1 cellular context compared by ENCODE assay signal in the genomic region with DNA sequence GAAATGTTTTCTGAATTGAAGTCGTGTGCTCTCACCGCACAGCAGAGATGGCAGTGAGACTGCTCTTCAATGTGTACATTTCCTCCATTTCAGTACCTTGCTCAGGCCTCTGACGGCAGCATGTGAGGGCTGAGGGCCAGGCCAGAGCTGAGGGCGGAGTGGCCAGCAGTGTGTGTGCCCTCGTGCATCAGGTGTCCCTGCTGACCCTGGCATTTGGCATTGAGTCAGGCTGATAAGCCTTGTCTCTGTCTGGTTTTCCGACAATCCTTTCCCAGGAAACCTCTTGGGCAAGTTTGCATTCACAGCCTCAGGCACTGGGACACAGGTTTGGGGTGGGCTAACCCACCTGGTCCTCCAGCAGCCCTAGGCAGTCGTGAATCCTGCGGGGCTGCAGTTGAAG.
TF ChIP-seq lines count a peak whose summit lies in the region.

No MANE protein-coding gene starts in this region.

TF ChIP-seq in H1, 55 proteins besides CTCF, POLR2A, EP300 and RAD21 (continued from another document):
- TF ChIP-seq, protein P1, sequence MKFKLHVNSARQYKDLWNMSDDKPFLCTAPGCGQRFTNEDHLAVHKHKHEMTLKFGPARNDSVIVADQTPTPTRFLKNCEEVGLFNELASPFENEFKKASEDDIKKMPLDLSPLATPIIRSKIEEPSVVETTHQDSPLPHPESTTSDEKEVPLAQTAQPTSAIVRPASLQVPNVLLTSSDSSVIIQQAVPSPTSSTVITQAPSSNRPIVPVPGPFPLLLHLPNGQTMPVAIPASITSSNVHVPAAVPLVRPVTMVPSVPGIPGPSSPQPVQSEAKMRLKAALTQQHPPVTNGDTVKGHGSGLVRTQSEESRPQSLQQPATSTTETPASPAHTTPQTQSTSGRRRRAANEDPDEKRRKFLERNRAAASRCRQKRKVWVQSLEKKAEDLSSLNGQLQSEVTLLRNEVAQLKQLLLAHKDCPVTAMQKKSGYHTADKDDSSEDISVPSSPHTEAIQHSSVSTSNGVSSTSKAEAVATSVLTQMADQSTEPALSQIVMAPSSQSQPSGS (IDR thresholded peaks at IDR 0.05; ENCODE audit: low read length): no peak
- TF ChIP-seq SAP30 (IDR thresholded peaks at IDR 0.05; ENCODE audit: insufficient read depth, insufficient replicate concordance, low read length): no peak
- no peak for TF ChIP-seq ASH2L (IDR thresholded peaks at IDR 0.05; ENCODE audit: low read length)
- TF ChIP-seq, protein P2, sequence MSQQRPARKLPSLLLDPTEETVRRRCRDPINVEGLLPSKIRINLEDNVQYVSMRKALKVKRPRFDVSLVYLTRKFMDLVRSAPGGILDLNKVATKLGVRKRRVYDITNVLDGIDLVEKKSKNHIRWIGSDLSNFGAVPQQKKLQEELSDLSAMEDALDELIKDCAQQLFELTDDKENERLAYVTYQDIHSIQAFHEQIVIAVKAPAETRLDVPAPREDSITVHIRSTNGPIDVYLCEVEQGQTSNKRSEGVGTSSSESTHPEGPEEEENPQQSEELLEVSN (IDR thresholded peaks at IDR 0.05): no peak
- no peak for TF ChIP-seq CHD2 (IDR thresholded peaks at IDR 0.05; ENCODE audit: low read length)
- no peak for TF ChIP-seq CHD1 (IDR thresholded peaks at IDR 0.05; ENCODE audit: low read depth, low read length)
- TF ChIP-seq BRCA1 (IDR thresholded peaks at IDR 0.05; ENCODE audit: low read depth, low read length): no peak
- no peak for TF ChIP-seq ZNF274 (IDR thresholded peaks at IDR 0.05; ENCODE audit: borderline replicate concordance, extremely low read depth, low read length)
- no peak for TF ChIP-seq PHF8 (conservative IDR thresholded peaks at IDR 0.05; ENCODE audit: low read depth, low read length)
- no peak for TF ChIP-seq SIRT6 (IDR thresholded peaks at IDR 0.05; ENCODE audit: low read length)
- no peak for TF ChIP-seq HDAC2 (IDR thresholded peaks at IDR 0.05; ENCODE audit: borderline replicate concordance in 1 of 2, low read depth in 2 of 2, low read length in 2 of 2)
TF ChIP-seq in H1: peak in this region for 0.
